In the genomic region with DNA sequence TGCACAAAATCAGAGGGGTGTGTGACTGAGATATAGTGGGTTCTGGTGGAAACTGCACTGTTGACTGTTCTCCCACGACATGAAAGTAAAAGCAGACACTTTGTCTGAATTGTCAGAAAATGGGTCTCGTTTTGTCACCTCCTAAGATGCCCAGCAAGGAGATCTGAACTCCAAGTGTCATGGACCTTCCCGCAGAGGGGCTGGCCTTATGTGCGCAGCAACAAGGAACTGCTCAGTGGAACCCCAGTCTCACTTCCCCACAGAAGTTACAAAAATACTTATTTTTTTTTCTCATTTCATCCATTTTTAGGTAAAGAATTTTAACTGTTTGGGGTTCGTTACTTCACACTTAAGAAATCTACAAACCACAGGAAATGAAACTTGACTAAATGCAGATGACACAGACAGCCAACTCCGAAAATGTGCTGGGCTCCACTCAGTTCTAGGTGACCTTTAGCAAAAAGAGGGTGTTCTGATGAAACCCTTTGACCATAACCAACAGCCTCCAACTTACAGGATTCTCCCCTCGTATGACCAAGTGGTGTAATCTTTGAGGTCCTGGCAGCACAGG, we compare ENCODE assay signal across 1 cellular context.
TF ChIP-seq lines count a peak whose summit lies in the region.

No MANE protein-coding gene starts in this region.

TF ChIP-seq in SK-N-SH treated with all-trans-retinoic acid at 6 μM for 48 hours, 23 proteins besides CTCF, POLR2A, EP300 and RAD21 (continued from another document):
- TF ChIP-seq TSHZ2 (CRISPR knock-in tag; IDR thresholded peaks at IDR 0.05) = no peak
- no peak for TF ChIP-seq ISL1 (CRISPR knock-in tag; IDR thresholded peaks at IDR 0.05)
- no peak for TF ChIP-seq BACH2 (CRISPR knock-in tag; IDR thresholded peaks at IDR 0.05; ENCODE audit: borderline replicate concordance)
- TF ChIP-seq ZNF70 (CRISPR knock-in tag; IDR thresholded peaks at IDR 0.05) = no peak
